In genomic region chr20:50151034-50151743, GRCh38 we compare ENCODE assay signal across 8 cellular contexts. TPM values are rescaled to one million over a fixed set of nuclear protein-coding genes. Genes with fewer than 3 reads are reported as not detected.
DNase-seq lines count a peak whose midpoint lies in the region; ATAC-seq, FAIRE-seq and TF ChIP-seq lines count a peak whose summit lies in the region.

No MANE protein-coding gene starts in this region.

- H4K20me1 ChIP-seq in OCI-LY1 (ENCODE audit: insufficient read depth, low read length), result no peaks in the 10 kb centered on the region
- H4K20me1 ChIP-seq in endothelial cell of umbilical vein (replicated peaks; ENCODE audit: control insufficient read depth, extremely low read depth, insufficient read depth, low read length), result no peaks in the 10 kb centered on the region

- no peaks in the 10 kb centered on the region for H3F3A ChIP-seq in OCI-LY1 (ENCODE audit: insufficient read depth, low read length)

- BruUV-seq in endothelial cell of umbilical vein (replicated peaks; lab: Mats Ljungman, UMichigan), result no TSS peak

- H3K9me3 Mint-ChIP-seq in progenitor cell of endocrine pancreas (ENCODE audit: low read depth), result no peaks in the 10 kb centered on the region

- H3K27me3 ChIP-seq in OCI-LY1 (ENCODE audit: insufficient read depth, low read length) (no peaks in the 10 kb centered on the region), endothelial cell of umbilical vein (ENCODE audit: control insufficient read depth in 2 of 2, insufficient read depth in 2 of 2, low read length in 2 of 2) (no peaks in the 10 kb centered on the region)

- peak overlapping the region; percentile 93 for H3K27ac Mint-ChIP-seq in progenitor cell of endocrine pancreas

- H3K27ac ChIP-seq in OCI-LY1 (ENCODE audit: low read depth, low read length, poor library complexity, severe bottlenecking), result peak overlapping the region; percentile 39
- H3K27ac ChIP-seq in endothelial cell of umbilical vein (ENCODE audit: insufficient read depth, low read depth, low read length), result peak overlapping the region; percentile 77

- H3K36me3 Mint-ChIP-seq in progenitor cell of endocrine pancreas (ENCODE audit: insufficient read depth), result peaks cover 11% of the 10 kb centered on the region

- H3K79me2 ChIP-seq in OCI-LY1 (ENCODE audit: insufficient read depth, low read length), result no peaks in the 10 kb centered on the region
- H3K79me2 ChIP-seq in endothelial cell of umbilical vein (ENCODE audit: control insufficient read depth, insufficient read depth, low read length), result peaks cover 62% of the 10 kb centered on the region

- no peaks in the 10 kb centered on the region for H3K9me1 ChIP-seq in endothelial cell of umbilical vein (replicated peaks; ENCODE audit: control insufficient read depth, extremely low read depth, insufficient read depth, low read length)

- dilution Hi-C loops in endothelial cell of umbilical vein (cut with MboI; ENCODE audit: extremely low pct_ligation_motif_present, low sequenced_read_pairs), result no loop called here

- CTCF ChIA-PET in endothelial cell of umbilical vein (lab: Charles Lee), result interaction anchor here (1.1 to 4.7 kb wide), 8 partner anchors 12 to 172 kb away, joined by 3 to 41 read pairs (median 13); no protein-coding TSS in a partner anchor

- H2AFZ ChIP-seq in OCI-LY1 (ENCODE audit: low read length) (no peak overlapping the region), endothelial cell of umbilical vein (ENCODE audit: low read depth, low read length) (no peak overlapping the region)

- peak; percentile 84 for DNase-seq in DMS79 (lab: John Stamatoyannopoulos, UW)
- DNase-seq in endothelial cell of umbilical vein (ENCODE audit: low read depth, low spot score), result no peak
- DNase-seq in progenitor cell of endocrine pancreas (ENCODE audit: low spot score, unreplicated experiment), result no peak
- no peak for DNase-seq in NCI-H82 (lab: John Stamatoyannopoulos, UW)
- no peak for DNase-seq in NCI-H2227 treated with DMSO at 0.1 percent for 48 hours (lab: John Stamatoyannopoulos, UW)
- DNase-seq in NCI-H1092 (lab: John Stamatoyannopoulos, UW), result no peak

- TF ChIP-seq CTCF in OCI-LY1 (IDR thresholded peaks at IDR 0.05; ENCODE audit: low read length) (no peak), endothelial cell of umbilical vein (IDR thresholded peaks at IDR 0.05; ENCODE audit: extremely low read depth in 1 of 2, insufficient read depth in 1 of 2, low read depth in 1 of 2, low read length in 2 of 2) (no peak), progenitor cell of endocrine pancreas (IDR thresholded peaks at IDR 0.05; ENCODE audit: unreplicated experiment) (no peak)

- peak; percentile 33 for FAIRE-seq in endothelial cell of umbilical vein (lab: Jason Lieb, UNC)

- H3K27me3 Mint-ChIP-seq in progenitor cell of endocrine pancreas, result peaks cover 4% of the 10 kb centered on the region

- POLR2A ChIA-PET in endothelial cell of umbilical vein (lab: Charles Lee), result interaction anchor here (0.6 kb wide), 1 partner anchor 168 kb away, joined by 7 read pairs; the partner anchor contains the start of gene SNAI1

- H3K4me3 ChIP-seq in OCI-LY1 (ENCODE audit: low read depth, low read length, poor library complexity, severe bottlenecking), result no peak overlapping the region
- peak overlapping the region in 1 of 3 experiments; percentile 12 for H3K4me3 ChIP-seq in endothelial cell of umbilical vein (replicated peaks in 1 of 3; ENCODE audit: insufficient read depth in 1 of 3, low read depth in 1 of 3, low read length in 3 of 3)

- H3K4me3 Mint-ChIP-seq in progenitor cell of endocrine pancreas (ENCODE audit: low read depth), result peak overlapping the region; percentile 84

- no peak overlapping the region; the same call in 1 of the 2 replicates for H3K9ac ChIP-seq in OCI-LY1 (ENCODE audit: low read length)
- H3K9ac ChIP-seq in endothelial cell of umbilical vein (replicated peaks; ENCODE audit: extremely low read depth, insufficient read depth, low read length), result peak overlapping the region; percentile 28

- peak overlapping the region; percentile 87 for H3K4me2 ChIP-seq in OCI-LY1 (ENCODE audit: low read length)
- peak overlapping the region; percentile 77 for H3K4me2 ChIP-seq in endothelial cell of umbilical vein (ENCODE audit: insufficient read depth, low read length)

- H3K9me3 ChIP-seq in OCI-LY1 (ENCODE audit: low read length) (no peaks in the 10 kb centered on the region), endothelial cell of umbilical vein (replicated peaks; ENCODE audit: control insufficient read depth, insufficient read depth, low read length) (no peaks in the 10 kb centered on the region)

- intact Hi-C loops in endothelial cell of umbilical vein (cut with micrococcal nuclease), result loop anchor here (5.0 kb wide), 3 partner anchors 39 to 1424 kb away; partner anchors contain the start of genes SNAI1 and UBE2V1

- no peak for ATAC-seq in HG02798 (IDR thresholded peaks at IDR 0.05; ENCODE audit: poor library complexity, unreplicated experiment)

- no peaks in the 10 kb centered on the region for H3K36me3 ChIP-seq in OCI-LY1 (ENCODE audit: insufficient read depth, low read length)
- H3K36me3 ChIP-seq in endothelial cell of umbilical vein (ENCODE audit: control insufficient read depth in 2 of 2, extremely low read depth in 1 of 2, insufficient read depth in 2 of 2, low read length in 2 of 2), result peaks cover 0 to 6% of the 10 kb centered on the region in 2 experiments

- no peak for TF ChIP-seq POLR2A in endothelial cell of umbilical vein (IDR thresholded peaks at IDR 0.05; ENCODE audit: low read depth, low read length)

- H3K9me2 ChIP-seq in OCI-LY1 (ENCODE audit: low read depth, low read length), result no peaks in the 10 kb centered on the region

- H3K4me1 Mint-ChIP-seq in progenitor cell of endocrine pancreas (ENCODE audit: low read depth), result peaks cover 39% of the 10 kb centered on the region

- H3K4me1 ChIP-seq in OCI-LY1 (ENCODE audit: insufficient read depth, low read length, severe bottlenecking) (peaks cover 43% of the 10 kb centered on the region), endothelial cell of umbilical vein (ENCODE audit: control insufficient read depth, extremely low read depth, insufficient read depth, low read length) (peaks cover 63% of the 10 kb centered on the region)

TF ChIP-seq in endothelial cell of umbilical vein, 7 proteins besides CTCF, POLR2A, EP300 and RAD21:
- TF ChIP-seq POLR2AphosphoS5 (IDR thresholded peaks at IDR 0.05; ENCODE audit: insufficient read depth, low read depth, low read length), result no peak
- no peak for TF ChIP-seq EZH2 (IDR thresholded peaks at IDR 0.05; ENCODE audit: borderline replicate concordance, low read depth, low read length, severe bottlenecking)
- no peak for TF ChIP-seq FOS (IDR thresholded peaks at IDR 0.05; ENCODE audit: borderline replicate concordance, insufficient read depth, low read length)
- TF ChIP-seq, protein P1, sequence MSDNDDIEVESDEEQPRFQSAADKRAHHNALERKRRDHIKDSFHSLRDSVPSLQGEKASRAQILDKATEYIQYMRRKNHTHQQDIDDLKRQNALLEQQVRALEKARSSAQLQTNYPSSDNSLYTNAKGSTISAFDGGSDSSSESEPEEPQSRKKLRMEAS (IDR thresholded peaks at IDR 0.05; ENCODE audit: insufficient read depth, insufficient read length), result no peak
- no peak for TF ChIP-seq JUN (IDR thresholded peaks at IDR 0.05; ENCODE audit: borderline replicate concordance, insufficient read depth, insufficient read length, low read depth)
- TF ChIP-seq MYC (IDR thresholded peaks at IDR 0.05; ENCODE audit: low read depth, low read length), result no peak
- no peak for TF ChIP-seq GATA2 (IDR thresholded peaks at IDR 0.05; ENCODE audit: insufficient read depth, insufficient read length, low read depth, low read length)
TF ChIP-seq in endothelial cell of umbilical vein: peak in this region for 0.

RNA-seq across cellular contexts. Expression of gene PEDS1, which starts 2.3 kb away (rescaled TPM):
- total RNA-seq in endothelial cell of umbilical vein, result 62.7 and 71.9 TPM in 2 replicates
- 131 and 182 TPM in 2 replicates for polyA plus RNA-seq in endothelial cell of umbilical vein
- polyA plus RNA-seq in endothelial cell of umbilical vein (2011; cell fraction: cytosol; rRNA removed), result 77.9 and 89.4 TPM in 2 replicates
- polyA plus RNA-seq in endothelial cell of umbilical vein (2011; cell fraction: nucleus; rRNA removed), result 40.6 and 46.8 TPM in 2 replicates
- polyA plus RNA-seq in endothelial cell of umbilical vein (2012), result 72.8 and 86.0 TPM in 2 replicates
- 125 and 128 TPM in 2 replicates for polyA minus RNA-seq in endothelial cell of umbilical vein
- 47.9 TPM for polyA minus RNA-seq in endothelial cell of umbilical vein (2011; cell fraction: cytosol; rRNA and poly(A)+ RNA removed)
- 16.3 and 20.4 TPM in 2 replicates for polyA minus RNA-seq in endothelial cell of umbilical vein (2011; cell fraction: nucleus; rRNA and poly(A)+ RNA removed)
- 26.0 and 31.0 TPM in 2 replicates for total RNA-seq in progenitor cell of endocrine pancreas

RNA-seq across cellular contexts. Expression of gene UBE2V1, which starts 38.2 kb away (rescaled TPM):
- total RNA-seq in endothelial cell of umbilical vein (147 and 156 TPM in 2 replicates), progenitor cell of endocrine pancreas (150 and 157 TPM in 2 replicates)
- polyA plus RNA-seq in endothelial cell of umbilical vein, result 111 and 145 TPM in 2 replicates
- polyA plus RNA-seq in endothelial cell of umbilical vein (2011; cell fraction: cytosol; rRNA removed), result 127 and 148 TPM in 2 replicates
- polyA plus RNA-seq in endothelial cell of umbilical vein (2011; cell fraction: nucleus; rRNA removed), result 132 and 179 TPM in 2 replicates
- polyA plus RNA-seq in endothelial cell of umbilical vein (2012), result 159 and 193 TPM in 2 replicates
- 135 and 140 TPM in 2 replicates for polyA minus RNA-seq in endothelial cell of umbilical vein
- 15.1 TPM for polyA minus RNA-seq in endothelial cell of umbilical vein (2011; cell fraction: cytosol; rRNA and poly(A)+ RNA removed)
- polyA minus RNA-seq in endothelial cell of umbilical vein (2011; cell fraction: nucleus; rRNA and poly(A)+ RNA removed), result 136 and 191 TPM in 2 replicates

RNA-seq across cellular contexts. Expression of gene CEBPB, which starts 39.4 kb away (rescaled TPM):
- total RNA-seq in endothelial cell of umbilical vein (8.9 and 11.4 TPM in 2 replicates), progenitor cell of endocrine pancreas (19.6 and 21.3 TPM in 2 replicates)
- polyA plus RNA-seq in endothelial cell of umbilical vein, result 3.7 and 4.6 TPM in 2 replicates
- 1.7 and 2.7 TPM in 2 replicates for polyA plus RNA-seq in endothelial cell of umbilical vein (2011; cell fraction: cytosol; rRNA removed)
- polyA plus RNA-seq in endothelial cell of umbilical vein (2011; cell fraction: nucleus; rRNA removed), result 1.9 and 2.2 TPM in 2 replicates
- 3.7 and 6.3 TPM in 2 replicates for polyA plus RNA-seq in endothelial cell of umbilical vein (2012)
- polyA minus RNA-seq in endothelial cell of umbilical vein, result 1.6 TPM in 2 replicates
- polyA minus RNA-seq in endothelial cell of umbilical vein (2011; cell fraction: cytosol; rRNA and poly(A)+ RNA removed), result 88.3 TPM
- polyA minus RNA-seq in endothelial cell of umbilical vein (2011; cell fraction: nucleus; rRNA and poly(A)+ RNA removed), result 1.2 and 6.4 TPM in 2 replicates
